ENCODE assay signal across 9 cellular contexts in genomic region chr2:210445116-210445707, GRCh38. TPM values are rescaled to one million over a fixed set of nuclear protein-coding genes. Genes with fewer than 3 reads are reported as not detected.
A peak's percentile ranks its signal among the peaks of the same experiment; 100 is the strongest.
DNase-seq lines count a peak whose midpoint lies in the region; ATAC-seq and TF ChIP-seq lines count a peak whose summit lies in the region.
"Had no signal": no experiment of that assay in that cellular context is flagged by ENCODE, and none has a peak within 500 bp of the region (broad histone marks: within the 10 kb centered on the region; RNA-seq: fewer than 3 reads in every experiment).

No MANE protein-coding gene starts in this region.

- H3K27me3 Mint-ChIP-seq in brain (peaks cover 8% of the 10 kb centered on the region), T-cell (no peaks in the 10 kb centered on the region)
- H3K27me3 Mint-ChIP-seq in activated CD4-positive, alpha-beta memory T cell treated with anti-CD3 and anti-CD28 coated beads, Interleukin-2, amount 10 ng/mL, durations not matched to agents 7 days and 5 days: no peaks in the 10 kb centered on the region
- H3K27me3 Mint-ChIP-seq: memory B cell had no signal

- CTCF ChIA-PET in T-cell (lab: Charles Lee): interaction anchor here (0.7 to 0.8 kb wide), 2 partner anchors 172 to 702 kb away, joined by 3 read pairs; no protein-coding TSS in a partner anchor
- CTCF ChIA-PET in activated CD4-positive, alpha-beta memory T cell treated with anti-CD3 and anti-CD28 coated beads, Interleukin-2, amount 10 ng/mL, durations not matched to agents 7 days and 5 days (lab: Charles Lee): interaction anchor here (1.4 kb wide), 2 partner anchors 35 to 57 kb away, joined by 4 read pairs; no protein-coding TSS in a partner anchor

- H3K36me3 Mint-ChIP-seq in brain (peaks cover 67% of the 10 kb centered on the region), T-cell (peaks cover 65% of the 10 kb centered on the region)
- peaks cover 55% of the 10 kb centered on the region for H3K36me3 Mint-ChIP-seq in activated CD4-positive, alpha-beta memory T cell treated with anti-CD3 and anti-CD28 coated beads, Interleukin-2, amount 10 ng/mL, durations not matched to agents 7 days and 5 days (ENCODE audit: low read depth)

- TF ChIP-seq CTCF in C4-2B (conservative IDR thresholded peaks at IDR 0.05): peak; percentile 84
- TF ChIP-seq CTCF in brain (conservative IDR thresholded peaks at IDR 0.05): peak; percentile 62 to 78

- no peak overlapping the region for H3K27ac ChIP-seq in C4-2B

- POLR2A ChIA-PET in T-cell (lab: Charles Lee): no interaction called here
- POLR2A ChIA-PET in activated CD4-positive, alpha-beta memory T cell treated with anti-CD3 and anti-CD28 coated beads, Interleukin-2, amount 10 ng/mL, durations not matched to agents 7 days and 5 days (lab: Charles Lee): no interaction called here

- ATAC-seq in GM18907 (IDR thresholded peaks at IDR 0.05; ENCODE audit: unreplicated experiment) (peak; percentile 53), GM19328 (IDR thresholded peaks at IDR 0.05; ENCODE audit: unreplicated experiment) (no peak), T-cell (replicated peaks in 1 of 4) (no peak)

- DNase-seq in MV-4-11 (lab: John Stamatoyannopoulos, UW) (peak; percentile 31), medulla oblongata (ENCODE audit: extremely low spot score) (peak; percentile 47), T-cell (no peak)
- no peak for DNase-seq in activated CD4-positive, alpha-beta memory T cell treated with anti-CD3 and anti-CD28 coated beads, Interleukin-2, amount 10 ng/mL, durations not matched to agents 7 days and 5 days

- H3K4me1 Mint-ChIP-seq in brain: no peaks in the 10 kb centered on the region
- peaks cover 19 to 24% (median 23%) of the 10 kb centered on the region in 3 donors for H3K4me1 Mint-ChIP-seq in T-cell
- H3K4me1 Mint-ChIP-seq in activated CD4-positive, alpha-beta memory T cell treated with anti-CD3 and anti-CD28 coated beads, Interleukin-2, amount 10 ng/mL, durations not matched to agents 7 days and 5 days: peaks cover 16% of the 10 kb centered on the region

- H3K4me3 Mint-ChIP-seq in brain (no peak overlapping the region), T-cell (no peak overlapping the region)
- no peak overlapping the region for H3K4me3 Mint-ChIP-seq in activated CD4-positive, alpha-beta memory T cell treated with anti-CD3 and anti-CD28 coated beads, Interleukin-2, amount 10 ng/mL, durations not matched to agents 7 days and 5 days
- H3K4me3 Mint-ChIP-seq: memory B cell had no signal

- no peak overlapping the region for H3K27ac Mint-ChIP-seq in brain
- H3K27ac Mint-ChIP-seq in T-cell: no peak overlapping the region
- no peak overlapping the region for H3K27ac Mint-ChIP-seq in activated CD4-positive, alpha-beta memory T cell treated with anti-CD3 and anti-CD28 coated beads, Interleukin-2, amount 10 ng/mL, durations not matched to agents 7 days and 5 days
- H3K27ac Mint-ChIP-seq: memory B cell had no signal

- H3K9me3 Mint-ChIP-seq in brain (peaks cover 31 to 42% (median 40%) of the 10 kb centered on the region in 5 experiments), T-cell (peaks cover 10 to 30% (median 13%) of the 10 kb centered on the region in 3 donors)
- H3K9me3 Mint-ChIP-seq in activated CD4-positive, alpha-beta memory T cell treated with anti-CD3 and anti-CD28 coated beads, Interleukin-2, amount 10 ng/mL, durations not matched to agents 7 days and 5 days: peaks cover 31% of the 10 kb centered on the region

RNA-seq across cellular contexts. Expression of gene LANCL1, which starts 31.3 kb away (rescaled TPM):
- polyA plus RNA-seq in brain (ENCODE audit: insufficient read depth, low read depth, low replicate concordance): 66.3 TPM
- 10 to 100 TPM; 25.5 to 30.1 (median 27.9) TPM for total RNA-seq in T-cell
- total RNA-seq in activated CD4-positive, alpha-beta memory T cell treated with anti-CD3 and anti-CD28 coated beads, Interleukin-2, amount 10 ng/mL, durations not matched to agents 7 days and 5 days: 10 to 100 TPM; 40.0 to 43.5 TPM

Comparison
In these comparisons a context has a peak if more than half of its experiments do, and no peak if none do; other contexts are left out.
1. DNase-seq: peak in MV-4-11 (single experiment) and medulla oblongata (single experiment); none in T-cell (0 of 34) and activated CD4-positive, alpha-beta memory T cell treated with anti-CD3 and anti-CD28 coated beads, Interleukin-2, amount 10 ng/mL, durations not matched to agents 7 days and 5 days (single experiment).